In the genomic region with DNA sequence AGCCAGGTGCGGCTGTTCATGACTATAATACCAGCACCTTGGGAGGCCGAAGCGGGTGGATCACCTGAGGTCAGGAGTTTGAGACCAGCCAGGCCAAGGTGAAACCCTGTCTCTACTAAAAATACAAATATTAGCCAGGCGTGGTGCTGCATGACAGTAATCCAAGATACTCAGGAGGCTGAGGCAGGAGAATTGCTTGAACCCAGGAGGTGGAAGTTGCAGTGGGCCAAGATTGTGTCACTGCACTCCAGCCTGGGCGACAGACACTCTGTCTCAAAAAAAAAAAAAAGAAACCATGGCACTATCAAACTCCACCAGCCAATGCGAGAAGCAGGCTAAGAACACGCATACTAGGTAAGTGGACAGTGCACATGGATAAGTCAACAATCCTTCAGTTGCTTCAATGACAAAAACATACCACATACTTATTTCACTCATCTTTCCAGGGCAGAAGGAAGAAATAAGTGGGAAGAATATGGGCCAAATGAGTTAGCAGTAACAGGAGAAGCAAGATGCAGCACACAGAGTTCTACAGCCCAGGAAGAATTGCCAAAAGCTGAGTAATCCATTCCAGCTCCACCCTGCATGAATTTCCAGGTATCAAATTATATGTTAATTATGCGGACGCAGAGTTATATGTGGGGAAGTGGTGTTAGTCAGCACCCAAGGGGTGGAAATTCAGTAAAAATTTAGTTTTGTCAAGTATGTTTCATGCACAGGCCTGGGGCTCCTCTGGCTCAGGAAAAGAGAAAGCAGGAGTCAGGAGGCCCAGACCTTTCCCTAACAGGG, we compare ENCODE assay signal across 9 cellular contexts. TPM values are rescaled to one million over a fixed set of nuclear protein-coding genes. Genes with fewer than 3 reads are reported as not detected.
DNase-seq lines count a peak whose midpoint lies in the region; ATAC-seq and TF ChIP-seq lines count a peak whose summit lies in the region.
"Had no signal": no experiment of that assay in that cellular context is flagged by ENCODE, and none has a peak within 500 bp of the region (broad histone marks: within the 10 kb centered on the region; RNA-seq: fewer than 3 reads in every experiment).

No MANE protein-coding gene starts in this region.

- H3K36me3 ChIP-seq in esophagus (ENCODE audit: control insufficient read depth in 2 of 2, insufficient read depth in 2 of 2, low read length in 1 of 2) = no peaks in the 10 kb centered on the region

- TF ChIP-seq CTCF in AG04450 (IDR thresholded peaks at IDR 0.05; ENCODE audit: low read depth, low read length) = no peak

- CTCF ChIA-PET in AG04450 (lab: Charles Lee) = no interaction called here

- H3K9me3 ChIP-seq in AG04450 (ENCODE audit: control insufficient read depth, insufficient read depth, low read length) (no peaks in the 10 kb centered on the region), esophagus (ENCODE audit: control insufficient read depth in 2 of 2, insufficient read depth in 1 of 2, low read depth in 1 of 2, low read length in 1 of 2) (no peaks in the 10 kb centered on the region)

- H3K27me3 ChIP-seq in AG04450 (ENCODE audit: control insufficient read depth, insufficient read depth, low read length) (no peaks in the 10 kb centered on the region), esophagus (ENCODE audit: control insufficient read depth in 1 of 2, insufficient read depth in 2 of 2, low read length in 2 of 2) (no peaks in the 10 kb centered on the region)

- H3K4me3 ChIP-seq in AG04450 (ENCODE audit: low read depth, low read length) (peak overlapping the region; percentile 52), esophagus (ENCODE audit: low read depth in 1 of 2, low read length in 2 of 2) (peak overlapping the region in 1 of 2 donors; percentile 33)

- 51 to 67% methylated on average over 9 of the region's 9 CpGs for WGBS in esophagus, 2 donors

- H3K27ac ChIP-seq in AG04450 (ENCODE audit: low read depth, low read length) (peak overlapping the region; percentile 85), esophagus (ENCODE audit: low read depth in 2 of 2, low read length in 1 of 2) (peak overlapping the region; percentile 88 to 89)

- POLR2A ChIA-PET in AG04450 (lab: Yijun Ruan, JAX) = interaction anchor here (1.7 kb wide), 1 partner anchor 13 kb away, joined by 7 read pairs; no protein-coding TSS in a partner anchor

- no peak for ATAC-seq in GM21737 (IDR thresholded peaks at IDR 0.05; ENCODE audit: unreplicated experiment)

- DNase-seq in AG04450 (ENCODE audit: low read depth, low spot score) (peak; percentile 53), NCI-H2029 treated with DMSO at 0.1 percent for 48 hours (lab: John Stamatoyannopoulos, UW) (peak; percentile 1), non-pigmented ciliary epithelial cell (ENCODE audit: low read depth) (peak; percentile 81), T-helper 2 cell (no peak), cortex of kidney (lab: John Stamatoyannopoulos, UW) (no peak), foreskin melanocyte (no peak)
- DNase-seq: SHP77 had no signal

- H3K4me1 ChIP-seq in esophagus (ENCODE audit: control insufficient read depth in 2 of 2, insufficient read depth in 2 of 2, low read length in 1 of 2) = peaks cover 7 to 18% of the 10 kb centered on the region in 2 donors

RNA-seq across cellular contexts. Expression of gene ZFHX3, which starts 58.5 kb away (rescaled TPM):
- polyA plus RNA-seq in AG04450 (2011; rRNA removed) = 3.3 and 4.2 TPM in 2 replicates
- polyA minus RNA-seq in AG04450 (2011; rRNA and poly(A)+ RNA removed) = 11.1 and 12.1 TPM in 2 replicates
- 1 to 10 TPM in 1 of 2 donors, under 1 TPM in 1; 0.62 to 1.1 TPM for polyA plus RNA-seq in esophagus

Comparison
In these comparisons a context has a peak if more than half of its experiments do, and no peak if none do; other contexts are left out.
1. DNase-seq: peak in AG04450 (single experiment), NCI-H2029 treated with DMSO at 0.1 percent for 48 hours (single experiment) and non-pigmented ciliary epithelial cell (single experiment); none in T-helper 2 cell (0 of 5), cortex of kidney (single experiment) and foreskin melanocyte (single experiment).